In genomic region chr1:189657715-189658114, GRCh38 we compare ENCODE assay signal across 27 cellular contexts.
A peak's percentile ranks its signal among the peaks of the same experiment; 100 is the strongest.
DNase-seq lines count a peak whose midpoint lies in the region; ATAC-seq and TF ChIP-seq lines count a peak whose summit lies in the region.
"Had no signal": no experiment of that assay in that cellular context is flagged by ENCODE, and none has a peak within 500 bp of the region (broad histone marks: within the 10 kb centered on the region; RNA-seq: fewer than 3 reads in every experiment).

No MANE protein-coding gene starts in this region.

- intact Hi-C loops in A673 (cut with micrococcal nuclease; ENCODE audit: unreplicated experiment), result loop anchor here (5.0 kb wide), 1 partner anchor 225 kb away; no protein-coding TSS in a partner anchor

- H3K9me3 Mint-ChIP-seq in neural crest cell, result peaks cover 3% of the 10 kb centered on the region
- H3K9me3 Mint-ChIP-seq: dendritic cell treated with granulocyte-macrophage colony-stimulating factor and Interleukin-4, amounts not matched to agents 40 ng/mL and 50 ng/mL, for 4 days; T-helper 1 cell treated with Interleukin-12 subunit alpha and Interleukin-12 subunit beta and Interleukin-4 antibody, amounts not matched to agents 30 μg/mL and 1 μg/mL, for 36 hours had no signal

- no peaks in the 10 kb centered on the region for H3K9me3 ChIP-seq in A673 (ENCODE audit: low read depth, low read length, poor library complexity, severe bottlenecking)
- H3K9me3 ChIP-seq: left ventricle myocardium inferior, thyroid gland had no signal

- CTCF ChIA-PET in A673 (lab: Charles Lee), result no interaction called here

- TF ChIP-seq CTCF in A673 (conservative IDR thresholded peaks at IDR 0.05; ENCODE audit: low read depth, low read length), result no peak
- no peak for TF ChIP-seq CTCF in neural crest cell (conservative IDR thresholded peaks at IDR 0.05)

- in situ Hi-C loops in ACHN (cut with HindIII; ENCODE audit: low pct_ligation_motif_present, low pct_unique_long_range_greater_than_20kb, low sequenced_read_pairs), result no loop called here

- POLR2A ChIA-PET in A673 (lab: Charles Lee; ENCODE audit: low non-redundant PET), result no interaction called here

- no peaks in the 10 kb centered on the region for H3K27me3 Mint-ChIP-seq in neural crest cell (ENCODE audit: low read depth)
- H3K27me3 Mint-ChIP-seq: activated naive CD8-positive, alpha-beta T cell treated with anti-CD3 and anti-CD28 coated beads for 36 hours; dendritic cell treated with granulocyte-macrophage colony-stimulating factor and Interleukin-4, amounts not matched to agents 40 ng/mL and 50 ng/mL, for 4 days; naive thymus-derived CD4-positive, alpha-beta T cell; stimulated activated naive CD8-positive, alpha-beta T cell treated with anti-CD3 and anti-CD28 coated beads, Interleukin-15, amount 100 ng/mL, for 72 hours had no signal

- no peaks in the 10 kb centered on the region for H3K27me3 ChIP-seq in A673 (replicated peaks; ENCODE audit: insufficient read depth, low read depth, low read length, poor library complexity)
- H3K27me3 ChIP-seq: thyroid gland had no signal

- DNase-seq in A673 (ENCODE audit: low spot score) (peak; percentile 39), HT-29 (ENCODE audit: low spot score) (peak; percentile 11), neural crest cell (ENCODE audit: low read depth, low spot score) (no peak), ACHN (no peak), GM03348 (ENCODE audit: low spot score) (no peak), AG08396 (ENCODE audit: low spot score) (no peak)
- DNase-seq: activated CD8-positive, alpha-beta memory T cell treated with anti-CD3 and anti-CD28 coated beads for 24 hours; activated effector memory CD4-positive, alpha-beta T cell treated with Interleukin-2 at 50 U/mL for 16 hours; activated naive CD8-positive, alpha-beta T cell treated with anti-CD3 and anti-CD28 coated beads for 36 hours; aorta; GM23248; left ventricle myocardium inferior; naive thymus-derived CD4-positive, alpha-beta T cell; NCI-H1105 treated with DMSO at 0.1 percent for 48 hours; NCI-H2029 treated with DMSO at 0.1 percent for 48 hours; NCI-H2227 treated with DMSO at 0.1 percent for 48 hours; RPMI8226; small intestine; stimulated activated CD4-positive, alpha-beta T cell treated with anti-CD3 and anti-CD28 coated beads, Interleukin-1b, Interleukin-23, amount 100 ng/mL, for 48 hours; stimulated activated CD8-positive, alpha-beta memory T cell treated with anti-CD3 and anti-CD28 coated beads, Interleukin-4, amount 100 ng/mL, for 48 hours; stimulated activated naive CD8-positive, alpha-beta T cell treated with anti-CD3 and anti-CD28 coated beads, Interleukin-15, amount 100 ng/mL, for 72 hours; thyroid gland had no signal

- H3K27ac Mint-ChIP-seq in neural crest cell (ENCODE audit: unreplicated experiment), result peak overlapping the region; percentile 95
- H3K27ac Mint-ChIP-seq: activated naive CD8-positive, alpha-beta T cell treated with anti-CD3 and anti-CD28 coated beads for 36 hours; dendritic cell treated with granulocyte-macrophage colony-stimulating factor and Interleukin-4, amounts not matched to agents 40 ng/mL and 50 ng/mL, for 4 days; naive thymus-derived CD4-positive, alpha-beta T cell; stimulated activated naive CD8-positive, alpha-beta T cell treated with anti-CD3 and anti-CD28 coated beads, Interleukin-15, amount 100 ng/mL, for 72 hours; T-helper 1 cell treated with Interleukin-12 subunit alpha and Interleukin-12 subunit beta and Interleukin-4 antibody, amounts not matched to agents 30 μg/mL and 1 μg/mL, for 36 hours had no signal

- H3K4me3 Mint-ChIP-seq in neural crest cell, result no peak overlapping the region
- H3K4me3 Mint-ChIP-seq: activated naive CD8-positive, alpha-beta T cell treated with anti-CD3 and anti-CD28 coated beads for 36 hours; dendritic cell treated with granulocyte-macrophage colony-stimulating factor and Interleukin-4, amounts not matched to agents 40 ng/mL and 50 ng/mL, for 4 days; naive thymus-derived CD4-positive, alpha-beta T cell; stimulated activated naive CD8-positive, alpha-beta T cell treated with anti-CD3 and anti-CD28 coated beads, Interleukin-15, amount 100 ng/mL, for 72 hours; T-helper 1 cell treated with Interleukin-12 subunit alpha and Interleukin-12 subunit beta and Interleukin-4 antibody, amounts not matched to agents 30 μg/mL and 1 μg/mL, for 36 hours had no signal

- H3K36me3 ChIP-seq in A673 (ENCODE audit: insufficient read depth, low read length, poor library complexity, severe bottlenecking), result no peaks in the 10 kb centered on the region
- H3K36me3 ChIP-seq: left ventricle myocardium inferior, thyroid gland had no signal

- peaks cover 40% of the 10 kb centered on the region for H3K4me1 Mint-ChIP-seq in neural crest cell
- H3K4me1 Mint-ChIP-seq: activated naive CD8-positive, alpha-beta T cell treated with anti-CD3 and anti-CD28 coated beads for 36 hours; naive thymus-derived CD4-positive, alpha-beta T cell; stimulated activated naive CD8-positive, alpha-beta T cell treated with anti-CD3 and anti-CD28 coated beads, Interleukin-15, amount 100 ng/mL, for 72 hours had no signal

- BruUV-seq in A673 (replicated peaks; lab: Mats Ljungman, UMichigan), result no TSS peak

- no peaks in the 10 kb centered on the region for H3K36me3 Mint-ChIP-seq in neural crest cell (ENCODE audit: low read depth)
- H3K36me3 Mint-ChIP-seq: activated naive CD8-positive, alpha-beta T cell treated with anti-CD3 and anti-CD28 coated beads for 36 hours; naive thymus-derived CD4-positive, alpha-beta T cell had no signal

- H3K4me3 ChIP-seq in A673 (ENCODE audit: low read depth, low read length, poor library complexity, severe bottlenecking), result no peak overlapping the region
- H3K4me3 ChIP-seq: GM23248, left ventricle myocardium inferior, thyroid gland had no signal

- ATAC-seq in SK-N-SH treated with all-trans-retinoic acid at 6 μM for 48 hours, result peak; percentile 77
- ATAC-seq in HG03095 (IDR thresholded peaks at IDR 0.05; ENCODE audit: unreplicated experiment), result no peak
- ATAC-seq: naive thymus-derived CD4-positive, alpha-beta T cell; stimulated activated naive CD8-positive, alpha-beta T cell treated with anti-CD3 and anti-CD28 coated beads, Interleukin-15, amount 100 ng/mL, for 72 hours had no signal

- peaks cover 23% of the 10 kb centered on the region for H3K4me1 ChIP-seq in A673 (ENCODE audit: insufficient read depth, low read length, poor library complexity, severe bottlenecking)
- H3K4me1 ChIP-seq: left ventricle myocardium inferior, thyroid gland had no signal

- no peak overlapping the region for H3K27ac ChIP-seq in A673 (ENCODE audit: low read depth, low read length, poor library complexity, severe bottlenecking)
- H3K27ac ChIP-seq: C4-2B, GM23248, left ventricle myocardium inferior, thyroid gland had no signal

TF ChIP-seq in SK-N-SH treated with all-trans-retinoic acid at 6 μM for 48 hours, 23 proteins besides CTCF, POLR2A, EP300 and RAD21:
- TF ChIP-seq POU6F1 (CRISPR knock-in tag; IDR thresholded peaks at IDR 0.05; ENCODE audit: borderline replicate concordance, low read depth), result no peak
- no peak for TF ChIP-seq TOX (CRISPR knock-in tag; IDR thresholded peaks at IDR 0.05; ENCODE audit: borderline replicate concordance)

Comparison
In these comparisons a context has a peak if more than half of its experiments do, and no peak if none do; other contexts are left out.
1. DNase-seq: peak in A673 (single experiment) and HT-29 (single experiment); none in neural crest cell (single experiment), ACHN (single experiment), GM03348 (single experiment) and AG08396 (single experiment).